12 cellular contexts compared by ENCODE assay signal in the genomic region with DNA sequence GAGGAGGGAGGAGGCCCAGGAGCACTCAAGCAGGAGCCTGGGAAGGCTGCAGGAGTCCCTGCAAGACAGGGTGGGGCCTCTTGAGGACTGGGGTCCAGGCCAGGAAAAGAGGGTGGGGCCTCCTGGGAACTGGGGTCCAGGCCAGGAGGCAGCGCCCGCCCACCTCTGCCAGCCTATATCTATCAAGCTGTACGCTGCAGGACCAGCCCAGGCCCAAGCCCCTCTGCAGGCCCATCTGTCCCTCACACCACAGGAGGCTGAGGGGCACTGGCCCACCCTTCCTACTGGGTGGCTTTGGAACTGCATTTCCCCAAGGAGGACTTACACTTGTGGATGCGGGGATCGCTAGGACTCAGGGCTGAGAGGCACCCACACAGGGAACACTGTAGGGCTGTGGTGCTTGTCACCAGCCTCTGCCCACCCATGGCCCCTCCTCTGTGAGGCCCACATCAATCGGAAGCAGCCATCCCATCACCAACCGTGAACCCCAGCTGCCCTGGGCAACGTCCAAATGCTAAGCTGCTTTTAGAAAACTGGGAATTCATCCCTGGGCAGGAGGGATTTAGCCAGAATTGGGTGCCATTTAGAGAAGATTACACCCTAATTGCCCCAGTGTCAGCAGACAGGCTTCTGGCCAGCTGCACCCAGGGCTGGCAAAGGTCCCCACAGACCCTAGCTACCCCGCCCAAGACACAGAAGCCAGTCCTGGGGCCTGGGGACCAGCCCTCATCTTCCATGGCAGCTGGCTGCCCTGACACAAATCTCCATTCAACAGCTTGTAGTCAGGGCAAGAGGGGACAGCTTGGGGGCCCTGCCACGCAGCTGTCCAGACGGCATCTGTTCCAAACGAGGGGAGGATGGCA. TPM values are rescaled to one million over a fixed set of nuclear protein-coding genes. Genes with fewer than 3 reads are reported as not detected.
A peak's percentile ranks its signal among the peaks of the same experiment; 100 is the strongest.
DNase-seq lines count a peak whose midpoint lies in the region; ATAC-seq and TF ChIP-seq lines count a peak whose summit lies in the region.
"Had no signal": no experiment of that assay in that cellular context is flagged by ENCODE, and none has a peak within 500 bp of the region (broad histone marks: within the 10 kb centered on the region; RNA-seq: fewer than 3 reads in every experiment).

No MANE protein-coding gene starts in this region.

- 58 to 68% methylated on average over 8 to 11 of the region's 12 CpGs for WGBS in upper lobe of left lung, 2 donors

- TF ChIP-seq POLR2A in upper lobe of left lung (IDR thresholded peaks at IDR 0.05), result no peak

- H3K4me1 ChIP-seq in mucosa of descending colon (ENCODE audit: low read depth) (no peaks in the 10 kb centered on the region), upper lobe of left lung (peaks cover 50 to 93% (median 57%) of the 10 kb centered on the region in 4 donors)

- peak; percentile 10 for ATAC-seq in mucosa of descending colon
- ATAC-seq in upper lobe of left lung (ENCODE audit: low FRiP score in 2 of 2), result peak in 1 of 2 donors; percentile 13

- intact Hi-C loops in mucosa of descending colon (cut with DNase I, micrococcal nuclease), result no loop called here

- H3K27ac ChIP-seq in upper lobe of left lung, result peak overlapping the region in 3 of 4 donors; percentile 31 to 58 (median 55)
- H3K27ac ChIP-seq: ascending aorta had no signal

- H3K4me3 ChIP-seq in epithelial cell of esophagus (ENCODE audit: low read length) (no peak overlapping the region), mucosa of descending colon (no peak overlapping the region), upper lobe of left lung (no peak overlapping the region)
- H3K4me3 ChIP-seq: ascending aorta had no signal

- DNase-seq in NCI-H446 treated with DMSO at 0.1 percent for 48 hours (lab: John Stamatoyannopoulos, UW) (peak; percentile 56), epithelial cell of esophagus (ENCODE audit: low read depth) (no peak), mucosa of descending colon (no peak), upper lobe of left lung (peak in 1 of 2 donors; percentile 24), SK-N-DZ (ENCODE audit: low spot score) (no peak), DMS79 (lab: John Stamatoyannopoulos, UW) (no peak), mesenteric fat pad (ENCODE audit: low spot score) (no peak)
- DNase-seq: activated CD4-positive, alpha-beta memory T cell treated with anti-CD3 and anti-CD28 coated beads, Interleukin-2, amount 10 ng/mL, durations not matched to agents 7 days and 5 days; mammary epithelial cell; NCI-H510A treated with DMSO at 0.1 percent for 48 hours; stimulated activated naive CD4-positive, alpha-beta T cell had no signal

- TF ChIP-seq CTCF in epithelial cell of esophagus (IDR thresholded peaks at IDR 0.05; ENCODE audit: insufficient read depth, low read depth, low read length, missing control alignments), result peak; percentile 14
- TF ChIP-seq CTCF in mucosa of descending colon (IDR thresholded peaks at IDR 0.05), result no peak
- no peak for TF ChIP-seq CTCF in upper lobe of left lung (IDR thresholded peaks at IDR 0.05)

- H3K36me3 ChIP-seq in mucosa of descending colon (ENCODE audit: low read depth) (no peaks in the 10 kb centered on the region), upper lobe of left lung (no peaks in the 10 kb centered on the region)
- H3K36me3 ChIP-seq: ascending aorta had no signal

- H3K9me3 ChIP-seq in mucosa of descending colon (no peaks in the 10 kb centered on the region), upper lobe of left lung (no peaks in the 10 kb centered on the region)
- H3K9me3 ChIP-seq: ascending aorta had no signal

- TF ChIP-seq EP300 in upper lobe of left lung (IDR thresholded peaks at IDR 0.05), result no peak

- no peaks in the 10 kb centered on the region for H3K27me3 ChIP-seq in upper lobe of left lung
- H3K27me3 ChIP-seq: ascending aorta had no signal

RNA-seq across cellular contexts. Expression of gene BICD2, which starts 15.3 kb away (rescaled TPM):
- total RNA-seq in mucosa of descending colon (10 to 100 TPM in 1 of 3 donors, 1 to 10 TPM in 2; 6.8 to 36.1 (median 8.6) TPM), upper lobe of left lung (10 to 100 TPM; 33.8 to 50.1 (median 45.1) TPM), mesenteric fat pad (34.8 TPM)
- 18.7 and 20.2 TPM in 2 replicates for polyA plus RNA-seq in SK-N-DZ (2014; cell fraction: cytosol; rRNA removed)
- polyA plus RNA-seq in SK-N-DZ (2014; cell fraction: nucleus; rRNA removed), result 13.1 and 16.6 TPM in 2 replicates
